In genomic region chr3:184864012-184864411, GRCh38 we compare ENCODE assay signal across 15 cellular contexts. TPM values are rescaled to one million over a fixed set of nuclear protein-coding genes. Genes with fewer than 3 reads are reported as not detected.
A peak's percentile ranks its signal among the peaks of the same experiment; 100 is the strongest.
DNase-seq lines count a peak whose midpoint lies in the region; ATAC-seq and TF ChIP-seq lines count a peak whose summit lies in the region.
"Had no signal": no experiment of that assay in that cellular context is flagged by ENCODE, and none has a peak within 500 bp of the region (broad histone marks: within the 10 kb centered on the region; RNA-seq: fewer than 3 reads in every experiment).

No MANE protein-coding gene starts in this region.

- no peaks in the 10 kb centered on the region for H3K4me1 ChIP-seq in CD4-positive, CD25-positive, alpha-beta regulatory T cell (ENCODE audit: control insufficient read depth, insufficient read depth, low read length, poor library complexity, severe bottlenecking)
- H3K4me1 ChIP-seq in sigmoid colon (no peaks in the 10 kb centered on the region), tibial artery (no peaks in the 10 kb centered on the region)
- H3K4me1 ChIP-seq: BLaER1 had no signal

- TF ChIP-seq EP300 in sigmoid colon (IDR thresholded peaks at IDR 0.05) = no peak

- no peak for TF ChIP-seq POLR2A in sigmoid colon (IDR thresholded peaks at IDR 0.05)

- H3K4me1 Mint-ChIP-seq in activated CD4-positive, alpha-beta T cell treated with anti-CD3 and anti-CD28 coated beads, Interleukin-2, amount 10 ng/mL, durations not matched to agents 24 days and 14 days = peaks cover 2% of the 10 kb centered on the region
- H3K4me1 Mint-ChIP-seq in CD4-positive, CD25-positive, alpha-beta regulatory T cell = peaks cover 0 to 5% (median 2%) of the 10 kb centered on the region in 4 donors
- peaks cover 14% of the 10 kb centered on the region for H3K4me1 Mint-ChIP-seq in dendritic cell treated with granulocyte-macrophage colony-stimulating factor and Interleukin-4, amounts not matched to agents 40 ng/mL and 50 ng/mL, for 4 days (ENCODE audit: low read depth)

- no peak for ATAC-seq in CD4-positive, CD25-positive, alpha-beta regulatory T cell (ENCODE audit: low read depth in 2 of 2)
- ATAC-seq in HG03342 (IDR thresholded peaks at IDR 0.05; ENCODE audit: unreplicated experiment) = no peak
- ATAC-seq: GM12878 had no signal

- H3K4me3 Mint-ChIP-seq in activated CD4-positive, alpha-beta T cell treated with anti-CD3 and anti-CD28 coated beads, Interleukin-2, amount 10 ng/mL, durations not matched to agents 24 days and 14 days = no peak overlapping the region
- H3K4me3 Mint-ChIP-seq in CD4-positive, CD25-positive, alpha-beta regulatory T cell = no peak overlapping the region
- H3K4me3 Mint-ChIP-seq in dendritic cell treated with granulocyte-macrophage colony-stimulating factor and Interleukin-4, amounts not matched to agents 40 ng/mL and 50 ng/mL, for 4 days = no peak overlapping the region
- H3K4me3 Mint-ChIP-seq: CD4-positive, alpha-beta T cell had no signal

- peaks cover 83% of the 10 kb centered on the region for H3K36me3 ChIP-seq in CD4-positive, CD25-positive, alpha-beta regulatory T cell (ENCODE audit: control insufficient read depth, insufficient read depth, low read length)
- H3K36me3 ChIP-seq in sigmoid colon (peaks cover 0 to 83% (median 5%) of the 10 kb centered on the region in 4 donors), tibial artery (peaks cover 47 to 83% (median 58%) of the 10 kb centered on the region in 3 donors)

- H3K36me3 Mint-ChIP-seq in activated CD4-positive, alpha-beta T cell treated with anti-CD3 and anti-CD28 coated beads, Interleukin-2, amount 10 ng/mL, durations not matched to agents 24 days and 14 days (ENCODE audit: low read depth) = peaks cover 53% of the 10 kb centered on the region
- H3K36me3 Mint-ChIP-seq in CD4-positive, CD25-positive, alpha-beta regulatory T cell = peaks cover 63% of the 10 kb centered on the region
- H3K36me3 Mint-ChIP-seq in dendritic cell treated with granulocyte-macrophage colony-stimulating factor and Interleukin-4, amounts not matched to agents 40 ng/mL and 50 ng/mL, for 4 days (ENCODE audit: low read depth) = peaks cover 91% of the 10 kb centered on the region

- peak; percentile 33 for DNase-seq in activated CD4-positive, alpha-beta T cell treated with anti-CD3 and anti-CD28 coated beads, Interleukin-2, amount 10 ng/mL, durations not matched to agents 24 days and 14 days
- no peak for DNase-seq in activated CD4-positive, alpha-beta T cell treated with anti-CD3 and anti-CD28 coated beads, Interleukin-2, amount 50 U/mL, for 4 hours
- DNase-seq in CD4-positive, CD25-positive, alpha-beta regulatory T cell = no peak
- DNase-seq in pons (ENCODE audit: low spot score) = peak; percentile 17
- no peak for DNase-seq in sigmoid colon
- no peak for DNase-seq in tibial artery
- DNase-seq: CD4-positive, alpha-beta T cell; DMS79; GM23248; H7 had no signal

- no peaks in the 10 kb centered on the region for H3K9me3 ChIP-seq in CD4-positive, CD25-positive, alpha-beta regulatory T cell (ENCODE audit: control insufficient read depth in 2 of 2, low read length in 2 of 2)
- no peaks in the 10 kb centered on the region for H3K9me3 ChIP-seq in sigmoid colon
- no peaks in the 10 kb centered on the region for H3K9me3 ChIP-seq in tibial artery
- H3K9me3 ChIP-seq: BLaER1 had no signal

- H3K27me3 Mint-ChIP-seq in activated CD4-positive, alpha-beta T cell treated with anti-CD3 and anti-CD28 coated beads, Interleukin-2, amount 10 ng/mL, durations not matched to agents 24 days and 14 days = no peaks in the 10 kb centered on the region
- H3K27me3 Mint-ChIP-seq in CD4-positive, CD25-positive, alpha-beta regulatory T cell = no peaks in the 10 kb centered on the region
- H3K27me3 Mint-ChIP-seq in dendritic cell treated with granulocyte-macrophage colony-stimulating factor and Interleukin-4, amounts not matched to agents 40 ng/mL and 50 ng/mL, for 4 days = no peaks in the 10 kb centered on the region
- H3K27me3 Mint-ChIP-seq: CD4-positive, alpha-beta T cell had no signal

- H3K27ac Mint-ChIP-seq in activated CD4-positive, alpha-beta T cell treated with anti-CD3 and anti-CD28 coated beads, Interleukin-2, amount 10 ng/mL, durations not matched to agents 24 days and 14 days = no peak overlapping the region
- peak overlapping the region in 2 of 3 donors; percentile 42 to 60 for H3K27ac Mint-ChIP-seq in CD4-positive, CD25-positive, alpha-beta regulatory T cell
- H3K27ac Mint-ChIP-seq in dendritic cell treated with granulocyte-macrophage colony-stimulating factor and Interleukin-4, amounts not matched to agents 40 ng/mL and 50 ng/mL, for 4 days = peak overlapping the region; percentile 22
- H3K27ac Mint-ChIP-seq: CD4-positive, alpha-beta T cell had no signal

- H3K27me3 ChIP-seq in CD4-positive, CD25-positive, alpha-beta regulatory T cell (ENCODE audit: control insufficient read depth, insufficient read depth, low read length) = no peaks in the 10 kb centered on the region
- no peaks in the 10 kb centered on the region for H3K27me3 ChIP-seq in sigmoid colon
- no peaks in the 10 kb centered on the region for H3K27me3 ChIP-seq in tibial artery
- H3K27me3 ChIP-seq: BLaER1 had no signal

- no peak overlapping the region for H3K4me3 ChIP-seq in CD4-positive, CD25-positive, alpha-beta regulatory T cell (ENCODE audit: low read depth, low read length)
- H3K4me3 ChIP-seq in sigmoid colon (no peak overlapping the region), tibial artery (no peak overlapping the region)
- H3K4me3 ChIP-seq: BLaER1, GM12878, GM23248 had no signal

- no peak overlapping the region for H3K27ac ChIP-seq in CD4-positive, CD25-positive, alpha-beta regulatory T cell (ENCODE audit: insufficient read depth, low read length, poor library complexity, severe bottlenecking)
- H3K27ac ChIP-seq in sigmoid colon (no peak overlapping the region), tibial artery (no peak overlapping the region)
- H3K27ac ChIP-seq: 22Rv1, BLaER1, GM23248 had no signal

- no peaks in the 10 kb centered on the region for H3K9me3 Mint-ChIP-seq in activated CD4-positive, alpha-beta T cell treated with anti-CD3 and anti-CD28 coated beads, Interleukin-2, amount 10 ng/mL, durations not matched to agents 24 days and 14 days
- no peaks in the 10 kb centered on the region for H3K9me3 Mint-ChIP-seq in CD4-positive, CD25-positive, alpha-beta regulatory T cell
- no peaks in the 10 kb centered on the region for H3K9me3 Mint-ChIP-seq in dendritic cell treated with granulocyte-macrophage colony-stimulating factor and Interleukin-4, amounts not matched to agents 40 ng/mL and 50 ng/mL, for 4 days
- H3K9me3 Mint-ChIP-seq: CD4-positive, alpha-beta T cell had no signal

- TF ChIP-seq CTCF in sigmoid colon (IDR thresholded peaks at IDR 0.05) = no peak
- no peak for TF ChIP-seq CTCF in tibial artery (IDR thresholded peaks at IDR 0.05)

- intact Hi-C loops in activated CD4-positive, alpha-beta T cell treated with anti-CD3 and anti-CD28 coated beads, Interleukin-2, amount 10 ng/mL, durations not matched to agents 24 days and 14 days (cut with micrococcal nuclease) = no loop called here
- intact Hi-C loops in dendritic cell treated with granulocyte-macrophage colony-stimulating factor and Interleukin-4, amounts not matched to agents 40 ng/mL and 50 ng/mL, for 4 days (cut with micrococcal nuclease) = no loop called here
- intact Hi-C loops in sigmoid colon (cut with DNase I) = no loop called here
- intact Hi-C loops in tibial artery (cut with DNase I; ENCODE audit: low total_unique reads) = no loop called here

RNA-seq across cellular contexts. Expression of gene VPS8, which starts 52.0 kb away (rescaled TPM):
- total RNA-seq in activated CD4-positive, alpha-beta T cell treated with anti-CD3 and anti-CD28 coated beads, Interleukin-2, amount 10 ng/mL, durations not matched to agents 24 days and 14 days = 33.6 and 33.9 TPM in 2 replicates
- total RNA-seq in CD4-positive, CD25-positive, alpha-beta regulatory T cell = 73.8 TPM
- 10 to 100 TPM; 23.4 to 27.6 (median 26.8) TPM for polyA plus RNA-seq in CD4-positive, CD25-positive, alpha-beta regulatory T cell
- total RNA-seq in sigmoid colon = 10 to 100 TPM; 34.6 to 64.5 (median 38.4) TPM
- polyA plus RNA-seq in sigmoid colon = 10 to 100 TPM; 12.0 to 20.4 (median 15.1) TPM

Comparison
In these comparisons a context has a peak if more than half of its experiments do, and no peak if none do; other contexts are left out.
1. DNase-seq: peak in activated CD4-positive, alpha-beta T cell treated with anti-CD3 and anti-CD28 coated beads, Interleukin-2, amount 10 ng/mL, durations not matched to agents 24 days and 14 days (single experiment) and pons (single experiment); none in activated CD4-positive, alpha-beta T cell treated with anti-CD3 and anti-CD28 coated beads, Interleukin-2, amount 50 U/mL, for 4 hours (0 of 2), CD4-positive, CD25-positive, alpha-beta regulatory T cell (0 of 3), sigmoid colon (single experiment) and tibial artery (0 of 2).